20 cellular contexts compared by ENCODE assay signal in the genomic region with DNA sequence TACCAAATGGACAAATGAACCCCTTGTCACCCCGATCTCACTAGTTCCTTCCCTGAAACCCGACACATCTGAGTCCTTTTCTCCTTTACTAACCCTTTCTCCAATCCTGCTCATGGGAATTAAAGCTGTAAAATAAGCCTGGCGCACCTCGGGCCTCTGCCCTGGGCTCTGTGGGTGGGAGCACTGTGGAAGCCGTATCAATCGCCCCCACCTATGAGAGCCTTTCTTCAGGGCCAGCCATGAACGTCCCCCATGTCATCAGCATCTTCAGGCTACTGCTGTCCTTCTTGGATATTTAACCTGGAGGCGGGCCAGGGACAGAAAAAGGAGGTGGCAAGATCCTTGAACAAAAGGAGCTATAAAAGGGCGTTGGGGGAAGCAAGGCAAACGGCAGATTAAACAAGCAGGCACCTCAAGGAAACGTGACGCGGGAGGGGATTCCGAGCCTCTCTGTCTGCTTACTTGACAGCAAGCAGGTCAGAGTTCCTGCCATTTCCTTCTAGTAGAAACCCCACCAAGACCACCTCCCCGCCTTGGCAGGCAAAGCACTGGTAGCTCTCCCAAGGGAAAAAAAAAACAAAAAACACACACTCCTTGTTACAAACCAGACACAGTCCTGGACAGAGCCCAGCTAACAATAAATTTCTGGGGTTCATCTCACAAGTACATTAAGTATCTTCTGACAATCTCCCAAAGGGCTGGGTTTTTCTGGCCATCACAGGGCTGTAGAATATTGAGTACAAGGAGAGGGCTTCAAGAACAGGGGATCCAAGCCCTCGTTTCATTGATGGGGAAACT.
DNase-seq lines count a peak whose midpoint lies in the region; ATAC-seq and TF ChIP-seq lines count a peak whose summit lies in the region.
"Had no signal": no experiment of that assay in that cellular context is flagged by ENCODE, and none has a peak within 500 bp of the region (broad histone marks: within the 10 kb centered on the region; RNA-seq: fewer than 3 reads in every experiment).

No MANE protein-coding gene starts in this region.

- H3K36me3 ChIP-seq in neuronal stem cell (replicated peaks in 1 of 2; ENCODE audit: control insufficient read depth in 2 of 2, insufficient read depth in 2 of 2, low read length in 2 of 2) = no peaks in the 10 kb centered on the region
- no peaks in the 10 kb centered on the region for H3K36me3 ChIP-seq in CD8-positive, alpha-beta memory T cell (ENCODE audit: insufficient read depth, low read length)

- peak overlapping the region; percentile 27 for H3K4me2 ChIP-seq in neuronal stem cell (ENCODE audit: insufficient read depth, low read length, poor library complexity, severe bottlenecking)

- no peak overlapping the region for H3K18ac ChIP-seq in neuronal stem cell (ENCODE audit: low read length)

- H3K79me1 ChIP-seq in neuronal stem cell (ENCODE audit: low read depth, low read length) = no peaks in the 10 kb centered on the region

- peak overlapping the region; percentile 69 for H2AFZ ChIP-seq in neuronal stem cell (ENCODE audit: low read length)

- no peak overlapping the region for H3K4me3 ChIP-seq in cardiac fibroblast (replicated peaks in 1 of 2; ENCODE audit: low read depth in 2 of 2, low read length in 2 of 2)
- H3K4me3 ChIP-seq in right cardiac atrium (ENCODE audit: low read length) = no peak overlapping the region
- no peak overlapping the region for H3K4me3 ChIP-seq in neuronal stem cell (ENCODE audit: low read length in 2 of 2)
- no peak overlapping the region for H3K4me3 ChIP-seq in CD8-positive, alpha-beta memory T cell (ENCODE audit: low read length)
- H3K4me3 ChIP-seq: lung had no signal

- peak overlapping the region; percentile 28 for H3K27ac ChIP-seq in right cardiac atrium (ENCODE audit: low read length)
- H3K27ac ChIP-seq in neuronal stem cell (replicated peaks; ENCODE audit: low read length) = no peak overlapping the region
- H3K27ac ChIP-seq in CD8-positive, alpha-beta memory T cell (ENCODE audit: low read depth, low read length) = no peak overlapping the region
- H3K27ac ChIP-seq: foreskin keratinocyte had no signal

- ATAC-seq in right cardiac atrium (peak in 1 of 2 donors; percentile 34), GM18511 (IDR thresholded peaks at IDR 0.05; ENCODE audit: unreplicated experiment) (no peak)
- ATAC-seq: activated CD8-positive, alpha-beta T cell treated with anti-CD3 and anti-CD28 coated beads for 36 hours; activated T-cell treated with anti-CD3 and anti-CD28 coated beads, Interleukin-2, amount 50 U/mL, for 72 hours; foreskin keratinocyte had no signal

- no peak for TF ChIP-seq CTCF in cardiac fibroblast (IDR thresholded peaks at IDR 0.05; ENCODE audit: low read depth, low read length)

- H3K9ac ChIP-seq in neuronal stem cell (ENCODE audit: low read depth, low read length, poor library complexity) = no peak overlapping the region

- H3K4me3 Mint-ChIP-seq in CD8-positive, alpha-beta memory T cell = no peak overlapping the region
- H3K4me3 Mint-ChIP-seq: activated CD8-positive, alpha-beta T cell treated with anti-CD3 and anti-CD28 coated beads for 36 hours; activated naive CD8-positive, alpha-beta T cell treated with anti-CD3 and anti-CD28 coated beads, Interleukin-2, amount 10 ng/mL, durations not matched to agents 7 days and 5 days; activated T-cell treated with anti-CD3 and anti-CD28 coated beads, Interleukin-2, amount 50 U/mL, for 72 hours had no signal

- CTCF ChIA-PET in CD8-positive, alpha-beta memory T cell (lab: Charles Lee) = no interaction called here

- H3K27me3 Mint-ChIP-seq in CD8-positive, alpha-beta memory T cell = peaks cover 14 to 24% of the 10 kb centered on the region in 2 donors

- H4K8ac ChIP-seq in neuronal stem cell (ENCODE audit: low read depth, low read length) = no peak overlapping the region

- H3K9me3 ChIP-seq in right cardiac atrium (ENCODE audit: control insufficient read depth, low read length) (no peaks in the 10 kb centered on the region), neuronal stem cell (replicated peaks in 1 of 2; ENCODE audit: control insufficient read depth in 2 of 2, insufficient read depth in 1 of 2, low read depth in 1 of 2, low read length in 2 of 2) (no peaks in the 10 kb centered on the region)
- no peaks in the 10 kb centered on the region for H3K9me3 ChIP-seq in CD8-positive, alpha-beta memory T cell (ENCODE audit: low read length)

- no peaks in the 10 kb centered on the region for H3K9me3 Mint-ChIP-seq in CD8-positive, alpha-beta memory T cell
- H3K9me3 Mint-ChIP-seq: activated CD8-positive, alpha-beta T cell treated with anti-CD3 and anti-CD28 coated beads for 36 hours; activated naive CD8-positive, alpha-beta T cell treated with anti-CD3 and anti-CD28 coated beads, Interleukin-2, amount 10 ng/mL, durations not matched to agents 7 days and 5 days; activated T-cell treated with anti-CD3 and anti-CD28 coated beads, Interleukin-2, amount 50 U/mL, for 72 hours had no signal

- H2BK5ac ChIP-seq in neuronal stem cell (ENCODE audit: low read length) = no peak overlapping the region

- H3K27me3 ChIP-seq in right cardiac atrium (ENCODE audit: control insufficient read depth, insufficient read depth) (no peaks in the 10 kb centered on the region), neuronal stem cell (ENCODE audit: control insufficient read depth in 3 of 3, insufficient read depth in 3 of 3, low read depth in 1 of 3, low read length in 3 of 3) (no peaks in the 10 kb centered on the region)
- no peaks in the 10 kb centered on the region for H3K27me3 ChIP-seq in CD8-positive, alpha-beta memory T cell (ENCODE audit: insufficient read depth, low read length, poor library complexity, severe bottlenecking)

- DNase-seq in ELF-1 (ENCODE audit: low read depth, low spot score) = peak; percentile 32
- peak; percentile 20 to 23 for DNase-seq in cardiac fibroblast (ENCODE audit: low read depth in 2 of 2)
- peak in 1 of 3 donors; percentile 58 for DNase-seq in right cardiac atrium
- peak; percentile 9 for DNase-seq in neuronal stem cell (ENCODE audit: low spot score)
- DNase-seq in activated CD4-positive, CD25-positive, alpha-beta regulatory T cell treated with anti-CD3 and anti-CD28 coated beads, Interleukin-2, amount 50 U/mL, for 72 hours = no peak
- DNase-seq in NCI-H2196 treated with DMSO at 0.1 percent for 48 hours (lab: John Stamatoyannopoulos, UW; ENCODE audit: unreplicated experiment) = no peak
- DNase-seq in CD8-positive, alpha-beta memory T cell = no peak
- DNase-seq: ACHN; activated CD8-positive, alpha-beta T cell treated with anti-CD3 and anti-CD28 coated beads for 36 hours; activated naive CD8-positive, alpha-beta T cell treated with anti-CD3 and anti-CD28 coated beads, Interleukin-2, amount 10 ng/mL, durations not matched to agents 7 days and 5 days; activated T-cell treated with anti-CD3 and anti-CD28 coated beads, Interleukin-2, amount 50 U/mL, for 72 hours; DMS53; effector memory CD4-positive, alpha-beta T cell; foreskin keratinocyte; H7; NCI-H146; NCI-H345; RPMI8226 had no signal

- no peaks in the 10 kb centered on the region for H3K36me3 Mint-ChIP-seq in CD8-positive, alpha-beta memory T cell

- H2AK5ac ChIP-seq in neuronal stem cell (ENCODE audit: low read depth, low read length) = no peak overlapping the region

- POLR2A ChIA-PET in CD8-positive, alpha-beta memory T cell (lab: Charles Lee) = no interaction called here

- intact Hi-C loops in right cardiac atrium (cut with DNase I) = loop anchor here in 1 of 4 donors (10.0 kb wide), 1 partner anchor 54 kb away; no protein-coding TSS in a partner anchor

- H3K27ac Mint-ChIP-seq in CD8-positive, alpha-beta memory T cell = no peak overlapping the region
- H3K27ac Mint-ChIP-seq: activated CD8-positive, alpha-beta T cell treated with anti-CD3 and anti-CD28 coated beads for 36 hours; activated naive CD8-positive, alpha-beta T cell treated with anti-CD3 and anti-CD28 coated beads, Interleukin-2, amount 10 ng/mL, durations not matched to agents 7 days and 5 days; activated T-cell treated with anti-CD3 and anti-CD28 coated beads, Interleukin-2, amount 50 U/mL, for 72 hours had no signal

- no peaks in the 10 kb centered on the region for H3K4me1 Mint-ChIP-seq in CD8-positive, alpha-beta memory T cell
- H3K4me1 Mint-ChIP-seq: activated naive CD8-positive, alpha-beta T cell treated with anti-CD3 and anti-CD28 coated beads, Interleukin-2, amount 10 ng/mL, durations not matched to agents 7 days and 5 days had no signal

- no peak overlapping the region for H3K4ac ChIP-seq in neuronal stem cell (ENCODE audit: low read length)

- no peak overlapping the region for H2BK120ac ChIP-seq in neuronal stem cell (ENCODE audit: low read depth, low read length)

- no peak overlapping the region for H2BK15ac ChIP-seq in neuronal stem cell (ENCODE audit: low read length)

- peaks cover 8% of the 10 kb centered on the region for H3K4me1 ChIP-seq in right cardiac atrium (ENCODE audit: control insufficient read depth, insufficient read depth, low read length)
- H3K4me1 ChIP-seq in neuronal stem cell (ENCODE audit: control insufficient read depth in 2 of 2, insufficient read depth in 1 of 2, low read depth in 1 of 2, low read length in 2 of 2) = peaks cover 0 to 3% of the 10 kb centered on the region in 2 donors
- no peaks in the 10 kb centered on the region for H3K4me1 ChIP-seq in CD8-positive, alpha-beta memory T cell (ENCODE audit: insufficient read depth, low read length)
- H3K4me1 ChIP-seq: foreskin keratinocyte had no signal

- no peak overlapping the region for H3K23ac ChIP-seq in neuronal stem cell (ENCODE audit: low read depth, low read length, poor library complexity)

- no peak overlapping the region for H2BK12ac ChIP-seq in neuronal stem cell (ENCODE audit: low read length)

- H4K91ac ChIP-seq in neuronal stem cell (ENCODE audit: low read depth, low read length, poor library complexity) = no peak overlapping the region

- 21% methylated on average over 16 of the region's 16 CpGs for WGBS in right cardiac atrium
- WGBS in neuronal stem cell (ENCODE audit: extremely low coverage in 2 of 2, insufficient read length in 2 of 2, insufficient replicate concordance in 1 of 2), 2 donors = no CpG with 5 or more reads among the region's 16 CpGs

- no peak overlapping the region for H3K14ac ChIP-seq in neuronal stem cell (ENCODE audit: low read length)

Comparison
In these comparisons a context has a peak if more than half of its experiments do, and no peak if none do; other contexts are left out.
1. DNase-seq: peak in ELF-1 (single experiment), cardiac fibroblast (2 of 2) and neuronal stem cell (single experiment); none in activated CD4-positive, CD25-positive, alpha-beta regulatory T cell treated with anti-CD3 and anti-CD28 coated beads, Interleukin-2, amount 50 U/mL, for 72 hours (single experiment), NCI-H2196 treated with DMSO at 0.1 percent for 48 hours (single experiment) and CD8-positive, alpha-beta memory T cell (0 of 5).